Comparison of ENCODE assay signal across 11 cellular contexts in genomic region chr2:19355416-19355821, GRCh38. TPM values are rescaled to one million over a fixed set of nuclear protein-coding genes. Genes with fewer than 3 reads are reported as not detected.
DNase-seq lines count a peak whose midpoint lies in the region; TF ChIP-seq lines count a peak whose summit lies in the region.
"Had no signal": no experiment of that assay in that cellular context is flagged by ENCODE, and none has a peak within 500 bp of the region (broad histone marks: within the 10 kb centered on the region; RNA-seq: fewer than 3 reads in every experiment).

No MANE protein-coding gene starts in this region.

- H3K4me3 ChIP-seq in BJ (ENCODE audit: low read depth, low read length) (peak overlapping the region; percentile 68), fibroblast of mammary gland (ENCODE audit: control insufficient read depth, low read depth, low read length) (peak overlapping the region; percentile 91), skin epidermis (peak overlapping the region in 4 of 7 experiments; percentile 33 to 51 (median 40)), brain microvascular endothelial cell (ENCODE audit: low read depth, low read length) (no peak overlapping the region)

- H2AK5ac ChIP-seq in H9 (ENCODE audit: insufficient read length, low read length), result no peak overlapping the region

- CTCF ChIA-PET in BJ (lab: Yijun Ruan, JAX), result interaction anchor here (0.8 to 1.6 kb wide), 3 partner anchors 509 to 835 kb away, joined by 3 to 6 read pairs (median 3); no protein-coding TSS in a partner anchor

- no peak overlapping the region for H2BK5ac ChIP-seq in H9 (ENCODE audit: insufficient read length, low read length)

- H4K20me1 ChIP-seq in H9 (ENCODE audit: control insufficient read depth, insufficient read depth, insufficient read length), result no peaks in the 10 kb centered on the region

- peak overlapping the region in 1 of 2 experiments; percentile 59; a peak in 2 of 5 replicates for H3K4me3 Mint-ChIP-seq in H9

- no peak overlapping the region for H3K27ac ChIP-seq in H9 (ENCODE audit: insufficient read length, low read depth, low read length)
- peak overlapping the region in 6 of 21 experiments; percentile 17 to 68 (median 54) for H3K27ac ChIP-seq in skin epidermis
- no peak overlapping the region for H3K27ac ChIP-seq in brain microvascular endothelial cell

- H2BK12ac ChIP-seq in H9 (ENCODE audit: insufficient read length, low read depth, low read length), result no peak overlapping the region

- H3K27me3 Mint-ChIP-seq in H9 (ENCODE audit: low read depth), result peaks cover 99% of the 10 kb centered on the region

- no peaks in the 10 kb centered on the region for H3K79me1 ChIP-seq in H9 (ENCODE audit: insufficient read depth, low read depth, low read length, poor library complexity, severe bottlenecking)

- TF ChIP-seq CTCF in BJ (IDR thresholded peaks at IDR 0.05; ENCODE audit: insufficient read depth, low read depth, low read length) (no peak), H9 (conservative IDR thresholded peaks at IDR 0.05) (no peak), fibroblast of mammary gland (conservative IDR thresholded peaks at IDR 0.05; ENCODE audit: control insufficient read depth, insufficient read depth, low read depth, low read length) (no peak), brain microvascular endothelial cell (IDR thresholded peaks at IDR 0.05; ENCODE audit: low read depth, low read length, missing control alignments) (no peak)

- peaks cover 21% of the 10 kb centered on the region for H3K23me2 ChIP-seq in H9 (ENCODE audit: insufficient read length, low read depth, low read length, poor library complexity, severe bottlenecking)

- no peak overlapping the region for H4K5ac ChIP-seq in H9 (ENCODE audit: insufficient read length, low read depth, low read length)

- H3K36me3 ChIP-seq in BJ (ENCODE audit: control insufficient read depth, insufficient read depth, low read length) (peaks cover 7% of the 10 kb centered on the region), brain microvascular endothelial cell (replicated peaks) (peaks cover 18% of the 10 kb centered on the region)

- H2BK120ac ChIP-seq in H9 (ENCODE audit: low read depth, low read length, poor library complexity, severe bottlenecking), result no peak overlapping the region

- H3K9me3 ChIP-seq in H9 (ENCODE audit: control insufficient read depth, low read depth, low read length), result no peaks in the 10 kb centered on the region

- H3K23ac ChIP-seq in H9 (ENCODE audit: insufficient read length, low read depth, low read length), result no peak overlapping the region

- H2AFZ ChIP-seq in H9 (ENCODE audit: low read length), result no peak overlapping the region

- H3K4ac ChIP-seq in H9 (ENCODE audit: low read depth, low read length), result no peak overlapping the region

- WGBS in H9 (ENCODE audit: extremely low coverage, insufficient read length, low lambda C conversion rate), result no CpG with 5 or more reads among the region's 18 CpGs

- peaks cover 0 to 4% (median 0%) of the 10 kb centered on the region in 3 experiments; a peak in 1 of 7 replicates for H3K36me3 Mint-ChIP-seq in H9 (ENCODE audit: insufficient read depth in 1 of 3, low read depth in 3 of 3)

- H3K9me3 Mint-ChIP-seq in H9, result no peaks in the 10 kb centered on the region; a peak in 3 of 5 replicates

- H3K27me3 ChIP-seq in BJ (ENCODE audit: control insufficient read depth, insufficient read depth, low read length), result no peaks in the 10 kb centered on the region
- peaks cover 96% of the 10 kb centered on the region for H3K27me3 ChIP-seq in H9 (ENCODE audit: insufficient read depth, low read length)
- no peaks in the 10 kb centered on the region for H3K27me3 ChIP-seq in brain microvascular endothelial cell (replicated peaks)

- H3K27ac Mint-ChIP-seq in H9, result no peak overlapping the region

- H3K4me1 ChIP-seq in H9 (ENCODE audit: insufficient read depth, low read length), result no peaks in the 10 kb centered on the region; the same call in 1 of the 2 replicates

- H2BK15ac ChIP-seq in H9 (ENCODE audit: low read depth, low read length), result no peak overlapping the region

- H3K4me2 ChIP-seq in H9 (ENCODE audit: insufficient read depth, insufficient read length, low read length), result peak overlapping the region; percentile 69

- H3K9ac ChIP-seq in H9 (ENCODE audit: extremely low read depth, insufficient read length, low read length), result no peak overlapping the region

- in situ Hi-C loops in brain microvascular endothelial cell (cut with HindIII; ENCODE audit: low pct_ligation_motif_present, low sequenced_read_pairs), result loop anchor here (25.0 kb wide), 1 partner anchor 507 kb away; no protein-coding TSS in a partner anchor

- no peak overlapping the region for H3K14ac ChIP-seq in H9 (ENCODE audit: insufficient read depth, low read length)

- H2BK20ac ChIP-seq in H9 (ENCODE audit: low read depth, low read length, poor library complexity, severe bottlenecking), result no peak overlapping the region

- POLR2A ChIA-PET in BJ (lab: Charles Lee), result no interaction called here

- peaks cover 32 to 48% of the 10 kb centered on the region in 2 experiments for H3K4me1 Mint-ChIP-seq in H9

- no peak overlapping the region for H3K56ac ChIP-seq in H9 (ENCODE audit: insufficient read length, low read depth, low read length)

- no peak overlapping the region for H4K8ac ChIP-seq in H9 (replicated peaks; ENCODE audit: insufficient read length, low read depth, low read length)

- H3K18ac ChIP-seq in H9 (ENCODE audit: insufficient read length, low read depth, low read length), result no peak overlapping the region

- DNase-seq in BJ (ENCODE audit: low read depth), result no peak
- no peak for DNase-seq in H9
- DNase-seq in fibroblast of mammary gland (ENCODE audit: low read depth), result no peak
- no peak for DNase-seq in activated T-cell treated with anti-CD3 and anti-CD28 coated beads for 4 hours
- no peak for DNase-seq in activated gamma-delta T cell (lab: John Stamatoyannopoulos, UW)
- no peak for DNase-seq in hepatic stellate cell (ENCODE audit: low spot score)
- DNase-seq in brain microvascular endothelial cell, result no peak
- DNase-seq: anterior cingulate cortex; NCI-H1930; NK-92 treated with Interleukin-12 subunit alpha and Interleukin-12 subunit beta, amount 100 ng/mL, for 24 hours had no signal

- H3T11ph ChIP-seq in H9 (ENCODE audit: low read length), result no peak overlapping the region

- no peaks in the 10 kb centered on the region for H3K79me2 ChIP-seq in H9 (ENCODE audit: insufficient read depth, low read length)

- H4K91ac ChIP-seq in H9 (ENCODE audit: insufficient read length, low read depth, low read length), result no peak overlapping the region

RNA-seq across cellular contexts. Expression of gene OSR1, which starts 3.0 kb away (rescaled TPM):
- polyA plus RNA-seq in BJ (2011; rRNA removed), result 4.3 and 6.7 TPM in 2 replicates
- 2.6 TPM in 2 replicates for polyA minus RNA-seq in BJ (2011; rRNA and poly(A)+ RNA removed)
- total RNA-seq in H9 (2021), result 0.24 and 0.35 TPM in 2 replicates
